ENCODE assay signal across 8 cellular contexts in genomic region chr14:67526676-67527459, GRCh38.
A peak's percentile ranks its signal among the peaks of the same experiment; 100 is the strongest.
DNase-seq lines count a peak whose midpoint lies in the region; ATAC-seq and TF ChIP-seq lines count a peak whose summit lies in the region.

No MANE protein-coding gene starts in this region.

- H3K4me3 Mint-ChIP-seq in nephron progenitor cell = no peak overlapping the region

- ATAC-seq in GM21529 (IDR thresholded peaks at IDR 0.05; ENCODE audit: unreplicated experiment) (peak; percentile 65), GM21737 (IDR thresholded peaks at IDR 0.05; ENCODE audit: unreplicated experiment) (no peak)

- H3K36me3 Mint-ChIP-seq in nephron progenitor cell (ENCODE audit: low read depth) = no peaks in the 10 kb centered on the region

- no peaks in the 10 kb centered on the region for H3K9me3 Mint-ChIP-seq in nephron progenitor cell

- DNase-seq in COLO668 (lab: John Stamatoyannopoulos, UW; ENCODE audit: unreplicated experiment) (peak; percentile 45), NCI-H2227 treated with DMSO at 0.1 percent for 48 hours (lab: John Stamatoyannopoulos, UW) (peak; percentile 27), fibroblast of pulmonary artery (ENCODE audit: low read depth) (peak; percentile 63), nephron progenitor cell (peak; percentile 36), OCI-M2 (lab: John Stamatoyannopoulos, UW; ENCODE audit: unreplicated experiment) (no peak)
- peak; percentile 36 to 39 for DNase-seq in activated CD4-positive, alpha-beta T cell treated with anti-CD3 and anti-CD28 coated beads, Interleukin-2, amount 50 U/mL, for 48 hours

- TF ChIP-seq CTCF in fibroblast of pulmonary artery (IDR thresholded peaks at IDR 0.05; ENCODE audit: low read length, missing control alignments) (peak; percentile 72), nephron progenitor cell (IDR thresholded peaks at IDR 0.05) (peak; percentile 66)

- peaks cover 6% of the 10 kb centered on the region for H3K4me1 Mint-ChIP-seq in nephron progenitor cell

- peaks cover 66% of the 10 kb centered on the region for H3K27me3 Mint-ChIP-seq in nephron progenitor cell (ENCODE audit: low read depth, poor library complexity)

- H3K4me3 ChIP-seq in fibroblast of pulmonary artery (replicated peaks; ENCODE audit: low read depth, low read length) = no peak overlapping the region

- no peak overlapping the region for H3K27ac Mint-ChIP-seq in nephron progenitor cell
